Comparison of ENCODE assay signal across 8 cellular contexts in the genomic region with DNA sequence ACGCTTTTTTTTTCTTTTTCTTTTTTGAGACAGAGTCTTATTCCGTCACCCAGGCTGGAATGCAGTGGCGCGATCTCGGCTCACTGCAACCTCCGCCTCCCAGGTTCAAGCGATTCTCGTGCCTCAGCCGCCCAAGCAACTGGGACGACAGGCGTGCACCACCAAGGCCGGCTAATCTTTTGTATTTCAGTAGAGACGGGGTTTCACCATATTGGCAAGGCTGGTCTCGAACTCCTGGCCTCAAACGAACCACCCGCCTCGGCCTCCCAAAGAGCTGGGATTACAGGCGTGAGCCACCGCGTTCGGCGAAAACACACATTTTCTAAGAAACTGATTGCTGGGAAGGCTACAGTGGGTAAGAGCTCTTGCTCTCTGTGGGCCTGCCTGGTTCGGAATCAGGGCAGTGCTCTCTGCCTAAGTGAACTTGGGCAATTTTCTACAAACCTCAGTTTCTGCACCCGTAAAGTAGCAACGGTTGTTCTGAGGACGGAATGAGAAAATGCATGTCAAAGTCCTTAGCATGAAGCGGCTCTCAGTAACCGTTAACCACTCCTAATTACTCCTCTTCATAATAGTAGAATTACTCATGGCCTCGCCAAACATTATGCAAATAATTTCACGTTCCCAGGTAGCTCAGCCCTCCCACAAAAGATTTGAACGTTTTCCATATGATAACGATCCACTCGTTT. TPM values are rescaled to one million over a fixed set of nuclear protein-coding genes. Genes with fewer than 3 reads are reported as not detected.
DNase-seq lines count a peak whose midpoint lies in the region; ATAC-seq lines count a peak whose summit lies in the region.

No MANE protein-coding gene starts in this region.

- peaks cover 30% of the 10 kb centered on the region for H3K36me3 Mint-ChIP-seq in stimulated activated naive CD8-positive, alpha-beta T cell treated with anti-CD3 and anti-CD28 coated beads, Interleukin-15, Interleukin-2, amounts not matched to agents 100 ng/mL and 50 ng/mL, for 24 hours (ENCODE audit: low read depth)
- peaks cover 6% of the 10 kb centered on the region for H3K36me3 Mint-ChIP-seq in T-helper 17 cell (ENCODE audit: low read depth)

- no peak for DNase-seq in stimulated activated naive CD8-positive, alpha-beta T cell treated with anti-CD3 and anti-CD28 coated beads, Interleukin-15, Interleukin-2, amounts not matched to agents 100 U/mL and 50 U/mL, for 24 hours
- no peak for DNase-seq in T-helper 17 cell
- no peak for DNase-seq in iPS DF 6.9 (ENCODE audit: low read depth, low spot score)
- no peak for DNase-seq in NCI-H774 (lab: John Stamatoyannopoulos, UW)
- no peak for DNase-seq in NCI-H748 treated with DMSO at 0.1 percent for 48 hours (lab: John Stamatoyannopoulos, UW)

- H3K4me1 Mint-ChIP-seq in stimulated activated naive CD8-positive, alpha-beta T cell treated with anti-CD3 and anti-CD28 coated beads, Interleukin-15, Interleukin-2, amounts not matched to agents 100 ng/mL and 50 ng/mL, for 24 hours (ENCODE audit: low read depth), result peaks cover 36% of the 10 kb centered on the region
- H3K4me1 Mint-ChIP-seq in T-helper 17 cell, result peaks cover 20% of the 10 kb centered on the region

- H3K36me3 ChIP-seq in iPS DF 6.9 (ENCODE audit: control insufficient read depth, insufficient read depth, low read length) (peaks cover 5% of the 10 kb centered on the region; the same call in 1 of the 2 replicates), stomach smooth muscle (ENCODE audit: control insufficient read depth in 2 of 2, insufficient read depth in 2 of 2, low read length in 2 of 2) (no peaks in the 10 kb centered on the region)

- no peaks in the 10 kb centered on the region for H3K27me3 Mint-ChIP-seq in stimulated activated naive CD8-positive, alpha-beta T cell treated with anti-CD3 and anti-CD28 coated beads, Interleukin-15, Interleukin-2, amounts not matched to agents 100 ng/mL and 50 ng/mL, for 24 hours
- H3K27me3 Mint-ChIP-seq in T-helper 17 cell, result no peaks in the 10 kb centered on the region

- no peak overlapping the region for H3K27ac ChIP-seq in iPS DF 6.9 (ENCODE audit: low read length)
- no peak overlapping the region for H3K27ac ChIP-seq in stomach smooth muscle (ENCODE audit: low read length)

- H3K9me3 ChIP-seq in T-helper 17 cell (ENCODE audit: control insufficient read depth, low read length, poor library complexity, severe bottlenecking), result no peaks in the 10 kb centered on the region
- no peaks in the 10 kb centered on the region for H3K9me3 ChIP-seq in iPS DF 6.9 (ENCODE audit: control insufficient read depth, insufficient read depth, low read length)
- H3K9me3 ChIP-seq in stomach smooth muscle (ENCODE audit: control insufficient read depth in 2 of 2, low read length in 2 of 2), result peaks cover 0 to 5% of the 10 kb centered on the region in 2 donors

- peak overlapping the region; percentile 95 for H3K27ac Mint-ChIP-seq in stimulated activated naive CD8-positive, alpha-beta T cell treated with anti-CD3 and anti-CD28 coated beads, Interleukin-15, Interleukin-2, amounts not matched to agents 100 ng/mL and 50 ng/mL, for 24 hours
- H3K27ac Mint-ChIP-seq in T-helper 17 cell, result peak overlapping the region; percentile 95

- ATAC-seq in stimulated activated naive CD8-positive, alpha-beta T cell treated with anti-CD3 and anti-CD28 coated beads, Interleukin-15, Interleukin-2, amounts not matched to agents 100 U/mL and 50 U/mL, for 24 hours, result no peak
- ATAC-seq in T-helper 17 cell (no peak), HG02970 (IDR thresholded peaks at IDR 0.05; ENCODE audit: low FRiP score, unreplicated experiment) (no peak)

- no CpG with 5 or more reads among the region's 33 CpGs for WGBS in iPS DF 6.9 (ENCODE audit: insufficient coverage, insufficient read length)

- H3K9me3 Mint-ChIP-seq in stimulated activated naive CD8-positive, alpha-beta T cell treated with anti-CD3 and anti-CD28 coated beads, Interleukin-15, Interleukin-2, amounts not matched to agents 100 ng/mL and 50 ng/mL, for 24 hours, result no peaks in the 10 kb centered on the region

- H3K27me3 ChIP-seq in iPS DF 6.9 (ENCODE audit: control insufficient read depth, insufficient read depth, low read length) (no peaks in the 10 kb centered on the region), stomach smooth muscle (ENCODE audit: control insufficient read depth in 1 of 2, insufficient read depth in 2 of 2, low read length in 2 of 2) (peaks cover 27 to 55% of the 10 kb centered on the region in 2 donors)

- peak overlapping the region; percentile 96 for H3K4me3 Mint-ChIP-seq in stimulated activated naive CD8-positive, alpha-beta T cell treated with anti-CD3 and anti-CD28 coated beads, Interleukin-15, Interleukin-2, amounts not matched to agents 100 ng/mL and 50 ng/mL, for 24 hours
- H3K4me3 Mint-ChIP-seq in T-helper 17 cell, result peak overlapping the region; percentile 94

- H3K4me3 ChIP-seq in iPS DF 6.9 (ENCODE audit: low read length), result peak overlapping the region; percentile 34; the same call in 1 of the 2 replicates
- H3K4me3 ChIP-seq in stomach smooth muscle (ENCODE audit: low read length in 2 of 2), result peak overlapping the region; percentile 55 to 73

- no peak overlapping the region for H3K9ac ChIP-seq in stomach smooth muscle (ENCODE audit: low read length in 2 of 2)

- H3K4me1 ChIP-seq in iPS DF 6.9 (ENCODE audit: control insufficient read depth, insufficient read depth, low read length) (no peaks in the 10 kb centered on the region; the same call in 1 of the 2 replicates), stomach smooth muscle (ENCODE audit: control insufficient read depth, insufficient read depth, low read length) (peaks cover 7% of the 10 kb centered on the region)

RNA-seq across cellular contexts. Expression of a gene that starts 1.0 kb away (rescaled TPM):
- 100 to 1,000 TPM; 111 to 139 TPM for total RNA-seq in T-helper 17 cell
